3 cellular contexts compared by ENCODE assay signal in genomic region chr12:57863676-57864075, GRCh38.
A peak's percentile ranks its signal among the peaks of the same experiment; 100 is the strongest.
TF ChIP-seq lines count a peak whose summit lies in the region.

No MANE protein-coding gene starts in this region.

TF ChIP-seq in IMR-90, 13 proteins besides CTCF, POLR2A, EP300 and RAD21:
- TF ChIP-seq RCOR1 (IDR thresholded peaks at IDR 0.05; ENCODE audit: insufficient replicate concordance, low read length) (no peak), CEBPB (IDR thresholded peaks at IDR 0.05; ENCODE audit: low read depth, low read length) (no peak), MXI1 (IDR thresholded peaks at IDR 0.05; ENCODE audit: borderline replicate concordance, low read depth, low read length) (no peak), BHLHE40 (IDR thresholded peaks at IDR 0.05; ENCODE audit: low read depth, low read length) (no peak), NFE2L2 (IDR thresholded peaks at IDR 0.05; ENCODE audit: low read depth, low read length) (no peak), MAZ (IDR thresholded peaks at IDR 0.05; ENCODE audit: borderline replicate concordance, low read depth, low read length) (no peak), RFX5 (IDR thresholded peaks at IDR 0.05; ENCODE audit: low read depth, low read length) (no peak), ELK1 (IDR thresholded peaks at IDR 0.05; ENCODE audit: borderline replicate concordance, low read depth, low read length) (no peak), FOS (IDR thresholded peaks at IDR 0.05; ENCODE audit: low read depth, low read length) (no peak), SMC3 (IDR thresholded peaks at IDR 0.05; ENCODE audit: low read depth, low read length) (no peak), MAFK (IDR thresholded peaks at IDR 0.05; ENCODE audit: low read depth, low read length) (no peak), CHD1 (IDR thresholded peaks at IDR 0.05; ENCODE audit: low read depth, low read length) (no peak)

TF ChIP-seq in H1, 55 proteins besides CTCF, POLR2A, EP300 and RAD21:
- TF ChIP-seq YY1 (IDR thresholded peaks at IDR 0.05; ENCODE audit: low read depth, low read length) (0 out of 2 replicates have a peak, but pooled peaks have one; percentile 5), HDAC6 (IDR thresholded peaks at IDR 0.05; ENCODE audit: low read depth, low read length) (no peak)

TF ChIP-seq in GM12891, 5 proteins besides CTCF, POLR2A, EP300 and RAD21:
- TF ChIP-seq POU2F2 (IDR thresholded peaks at IDR 0.05; ENCODE audit: low read depth, low read length) = no peak
- no peak for TF ChIP-seq SPI1 (IDR thresholded peaks at IDR 0.05; ENCODE audit: low read depth, low read length)
- no peak for TF ChIP-seq TAF1 (IDR thresholded peaks at IDR 0.05; ENCODE audit: low read depth, low read length)
- TF ChIP-seq POLR2AphosphoS5 (IDR thresholded peaks at IDR 0.05; ENCODE audit: low read depth, low read length) = no peak
- TF ChIP-seq PAX5 (IDR thresholded peaks at IDR 0.05; ENCODE audit: insufficient read depth, low read length, severe bottlenecking) = no peak
TF ChIP-seq in GM12891: peak in this region for 0.
